9 cellular contexts compared by ENCODE assay signal in genomic region chr11:2772544-2773031, GRCh38.
DNase-seq lines count a peak whose midpoint lies in the region; ATAC-seq and TF ChIP-seq lines count a peak whose summit lies in the region.
"Had no signal": no experiment of that assay in that cellular context is flagged by ENCODE, and none has a peak within 500 bp of the region (broad histone marks: within the 10 kb centered on the region; RNA-seq: fewer than 3 reads in every experiment).

No MANE protein-coding gene starts in this region.

- H3K4me1 ChIP-seq in DND-41 (ENCODE audit: insufficient read depth, low read length), result peaks cover 3% of the 10 kb centered on the region; the same call in 1 of the 2 replicates
- H3K4me1 ChIP-seq in mesenchymal stem cell (ENCODE audit: control insufficient read depth, insufficient read depth, low read depth, low read length), result peaks cover 36% of the 10 kb centered on the region

- H3K36me3 ChIP-seq in DND-41 (ENCODE audit: insufficient read depth, low read length) (no peaks in the 10 kb centered on the region), mesenchymal stem cell (ENCODE audit: control insufficient read depth in 1 of 2, insufficient read depth in 2 of 2, low read depth in 1 of 2, low read length in 2 of 2) (no peaks in the 10 kb centered on the region)
- H3K36me3 ChIP-seq: cardiac muscle cell had no signal

- no peak overlapping the region for H2BK12ac ChIP-seq in mesenchymal stem cell (ENCODE audit: low read length in 2 of 2)

- H3K79me2 ChIP-seq in DND-41 (ENCODE audit: insufficient read depth, low read length), result no peaks in the 10 kb centered on the region

- H3K9me3 ChIP-seq in DND-41 (ENCODE audit: insufficient read depth, low read length, severe bottlenecking) (no peaks in the 10 kb centered on the region), mesenchymal stem cell (ENCODE audit: control insufficient read depth, low read length) (no peaks in the 10 kb centered on the region)

- no peak for TF ChIP-seq CTCF in DND-41 (IDR thresholded peaks at IDR 0.05; ENCODE audit: borderline replicate concordance, extremely low read depth, low read length, poor library complexity, severe bottlenecking)

- H4K8ac ChIP-seq in mesenchymal stem cell (ENCODE audit: low read length), result no peak overlapping the region

- H3K9ac ChIP-seq in DND-41 (ENCODE audit: low read depth, low read length) (no peak overlapping the region), mesenchymal stem cell (ENCODE audit: low read length) (no peak overlapping the region)

- no peak for ATAC-seq in DND-41 (ENCODE audit: insufficient read depth, low read depth)
- no peak for ATAC-seq in GM21723 (IDR thresholded peaks at IDR 0.05; ENCODE audit: unreplicated experiment)
- no peak for ATAC-seq in GM18520 (IDR thresholded peaks at IDR 0.05; ENCODE audit: unreplicated experiment)

- H2BK5ac ChIP-seq in mesenchymal stem cell (ENCODE audit: low read depth, low read length, poor library complexity, severe bottlenecking), result no peak overlapping the region

- H3K79me1 ChIP-seq in mesenchymal stem cell (replicated peaks; ENCODE audit: low read length, poor library complexity, severe bottlenecking), result no peaks in the 10 kb centered on the region

- no peak overlapping the region for H3K27ac ChIP-seq in DND-41 (ENCODE audit: low read length)
- H3K27ac ChIP-seq in mesenchymal stem cell (ENCODE audit: low read length, poor library complexity, severe bottlenecking), result no peak overlapping the region
- H3K27ac ChIP-seq: cardiac muscle cell had no signal

- H2BK120ac ChIP-seq in mesenchymal stem cell (ENCODE audit: low read depth, low read length), result no peak overlapping the region

- H4K91ac ChIP-seq in mesenchymal stem cell (ENCODE audit: low read length), result no peak overlapping the region

- H2AFZ ChIP-seq in DND-41 (ENCODE audit: low read depth, low read length) (no peak overlapping the region), mesenchymal stem cell (ENCODE audit: low read depth, low read length) (no peak overlapping the region)

- H3K18ac ChIP-seq in mesenchymal stem cell (ENCODE audit: low read depth in 1 of 2, low read length in 2 of 2), result peak overlapping the region in 1 of 2 experiments; percentile 14

- peak; percentile 15 for DNase-seq in DND-41
- peak; percentile 9 for DNase-seq in LoVo (ENCODE audit: low spot score)
- DNase-seq in activated effector memory CD4-positive, alpha-beta T cell treated with anti-CD3 and anti-CD28 coated beads, Interleukin-2, amount 50 U/mL, for 16 hours, result peak; percentile 63
- peak; percentile 73 for DNase-seq in mesenchymal stem cell
- no peak for DNase-seq in NCI-H1105 treated with DMSO at 0.1 percent for 48 hours (lab: John Stamatoyannopoulos, UW)
- no peak for DNase-seq in NCI-H1436 (lab: John Stamatoyannopoulos, UW)

- peak overlapping the region; percentile 55 for H2AK5ac ChIP-seq in mesenchymal stem cell (ENCODE audit: low read length, severe bottlenecking)

- peaks cover 37% of the 10 kb centered on the region for H4K20me1 ChIP-seq in DND-41 (ENCODE audit: insufficient read depth, low read length)

- H3K23ac ChIP-seq in mesenchymal stem cell (ENCODE audit: low read length in 2 of 2), result no peak overlapping the region

- H3K27me3 ChIP-seq in DND-41 (ENCODE audit: insufficient read depth, low read length, poor library complexity), result peaks cover 35% of the 10 kb centered on the region
- H3K27me3 ChIP-seq in mesenchymal stem cell (ENCODE audit: control insufficient read depth in 1 of 2, insufficient read depth in 1 of 2, low read length in 2 of 2), result peaks cover 0 to 28% of the 10 kb centered on the region in 2 experiments
- H3K27me3 ChIP-seq: cardiac muscle cell had no signal

- peak overlapping the region in 1 of 2 experiments; percentile 53 for H3K14ac ChIP-seq in mesenchymal stem cell (ENCODE audit: low read length in 2 of 2)

- H3K4me3 ChIP-seq in DND-41 (ENCODE audit: low read depth in 1 of 2, low read length in 2 of 2) (no peak overlapping the region), mesenchymal stem cell (ENCODE audit: insufficient read depth in 1 of 2, low read depth in 1 of 2, low read length in 2 of 2) (no peak overlapping the region)
- H3K4me3 ChIP-seq: cardiac muscle cell had no signal

- no peak overlapping the region for H3K4me2 ChIP-seq in DND-41 (ENCODE audit: insufficient read depth, low read length)
- no peak overlapping the region for H3K4me2 ChIP-seq in mesenchymal stem cell (ENCODE audit: low read length, poor library complexity, severe bottlenecking)

- H2BK15ac ChIP-seq in mesenchymal stem cell (ENCODE audit: low read depth, poor library complexity, severe bottlenecking), result no peak overlapping the region

- H3K4ac ChIP-seq in mesenchymal stem cell (ENCODE audit: low read depth in 1 of 2, low read length in 2 of 2), result no peak overlapping the region

- 77% methylated on average over 7 of the region's 7 CpGs for WGBS in mesenchymal stem cell

Comparison
In these comparisons a context has a peak if more than half of its experiments do, and no peak if none do; other contexts are left out.
1. DNase-seq: peak in DND-41 (single experiment), LoVo (single experiment), activated effector memory CD4-positive, alpha-beta T cell treated with anti-CD3 and anti-CD28 coated beads, Interleukin-2, amount 50 U/mL, for 16 hours (single experiment) and mesenchymal stem cell (single experiment); none in NCI-H1105 treated with DMSO at 0.1 percent for 48 hours (single experiment) and NCI-H1436 (single experiment).